In the genomic region with DNA sequence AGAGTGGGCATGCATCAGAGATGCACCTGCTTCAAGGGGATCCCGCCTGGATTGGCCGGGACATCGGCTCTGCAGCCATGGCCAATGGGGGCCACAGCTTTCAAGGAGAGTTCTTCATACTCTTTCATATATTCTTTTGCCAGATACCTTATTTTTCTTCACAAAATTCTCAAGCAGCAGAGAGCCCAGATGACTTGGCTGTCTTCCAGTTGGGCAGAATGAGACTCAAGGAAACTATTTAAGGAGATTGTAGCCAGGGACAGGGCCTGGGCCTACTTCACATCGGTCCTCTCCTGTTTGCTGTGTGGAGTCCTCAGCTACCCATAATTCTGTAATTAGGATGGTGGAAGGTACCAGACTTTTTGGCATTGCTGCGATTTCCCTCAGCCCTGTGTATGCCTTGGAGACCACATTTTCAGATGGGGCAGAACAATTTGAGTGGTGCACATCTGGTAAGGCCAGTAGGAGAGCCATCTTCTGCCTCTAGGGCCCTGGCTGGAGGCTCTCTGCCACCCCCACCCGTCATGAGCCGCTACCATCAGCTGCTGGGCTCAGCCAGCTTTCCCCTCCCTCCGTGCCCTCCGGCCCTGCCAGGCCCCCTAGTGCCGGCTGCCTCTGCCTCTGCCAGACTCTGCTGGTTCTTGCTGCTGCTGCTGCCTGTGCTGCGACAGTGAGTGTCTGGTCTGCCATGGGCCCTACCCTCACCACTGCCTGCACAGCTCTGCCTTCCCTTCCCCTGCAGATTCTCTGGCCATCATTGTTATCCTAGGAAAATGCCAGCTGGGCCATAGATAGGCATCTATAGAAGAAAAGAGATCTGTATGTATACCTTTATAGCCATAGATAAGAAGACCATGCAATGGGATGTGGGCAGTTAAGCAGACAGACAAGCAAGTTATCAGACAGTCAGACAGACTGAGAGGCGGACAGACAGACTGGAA, we compare ENCODE assay signal across 14 cellular contexts. TPM values are rescaled to one million over a fixed set of nuclear protein-coding genes. Genes with fewer than 3 reads are reported as not detected.
DNase-seq lines count a peak whose midpoint lies in the region.
"Had no signal": no experiment of that assay in that cellular context is flagged by ENCODE, and none has a peak within 500 bp of the region (broad histone marks: within the 10 kb centered on the region; RNA-seq: fewer than 3 reads in every experiment).

No MANE protein-coding gene starts in this region.

- no peaks in the 10 kb centered on the region for H3K27me3 ChIP-seq in adipocyte (replicated peaks; ENCODE audit: control insufficient read depth, insufficient read depth, low read length)

- peak overlapping the region; percentile 63 for H3K4me3 ChIP-seq in adipocyte (ENCODE audit: low read length)

- peak overlapping the region; percentile 86 for H3K9ac ChIP-seq in adipocyte (ENCODE audit: low read length)

- peaks cover 95% of the 10 kb centered on the region for H3K36me3 ChIP-seq in adipocyte (ENCODE audit: control insufficient read depth, insufficient read depth, low read length, severe bottlenecking)

- DNase-seq in GM03348 (ENCODE audit: low spot score), result peak; percentile 50
- peak; percentile 67 for DNase-seq in adipocyte (ENCODE audit: low read depth)
- peak; percentile 76 for DNase-seq in fibroblast of peridontal ligament (ENCODE audit: extremely low read depth)
- DNase-seq in stromal cell of bone marrow (ENCODE audit: low read depth), result peak; percentile 54
- no peak for DNase-seq in SW 1271 (lab: John Stamatoyannopoulos, UW)
- no peak for DNase-seq in mucosa of gallbladder (ENCODE audit: low spot score)
- DNase-seq in central memory CD4-positive, alpha-beta T cell, result no peak
- no peak for DNase-seq in NCI-H1048 (lab: John Stamatoyannopoulos, UW)
- DNase-seq: activated CD4-positive, alpha-beta T cell treated with anti-CD3 and anti-CD28 coated beads, Interleukin-2, amount 50 U/mL, for 1 hour; activated T-cell treated with anti-CD3 and anti-CD28 coated beads, Interleukin-2, amount 50 U/mL, for 1 hour; NCI-H2227 treated with DMSO at 0.1 percent for 48 hours; NK-92 treated with Interleukin-12 subunit alpha and Interleukin-12 subunit beta, amount 100 ng/mL, for 24 hours; T1000 had no signal

- peaks cover 62% of the 10 kb centered on the region for H3K4me1 ChIP-seq in adipocyte (ENCODE audit: control insufficient read depth, insufficient read depth, low read length)

- no peaks in the 10 kb centered on the region for H3K9me3 ChIP-seq in adipocyte (ENCODE audit: control insufficient read depth, low read length)

RNA-seq across cellular contexts. Expression of a gene that starts 6.7 kb away (rescaled TPM):
- 0.89 TPM for total RNA-seq in mucosa of gallbladder

RNA-seq across cellular contexts. Expression of a gene that starts 17.2 kb away (rescaled TPM):
- 6.1 TPM for total RNA-seq in mucosa of gallbladder

RNA-seq across cellular contexts. Expression of a gene that starts 18.1 kb away (rescaled TPM):
- total RNA-seq in mucosa of gallbladder, result 13.7 TPM

RNA-seq across cellular contexts. Expression of a gene that starts 18.1 kb away (rescaled TPM):
- total RNA-seq in mucosa of gallbladder, result 0.49 TPM
- total RNA-seq: activated naive CD4-positive, alpha-beta T cell treated with anti-CD3 and anti-CD28 coated beads, Interleukin-2, amount 50 U/mL, for 72 hours had no signal

Comparison
In these comparisons a context has a peak if more than half of its experiments do, and no peak if none do; other contexts are left out.
1. DNase-seq: peak in GM03348 (single experiment), adipocyte (single experiment), fibroblast of peridontal ligament (single experiment) and stromal cell of bone marrow (single experiment); none in SW 1271 (0 of 2), mucosa of gallbladder (single experiment), central memory CD4-positive, alpha-beta T cell (single experiment) and NCI-H1048 (single experiment).